In the genomic region with DNA sequence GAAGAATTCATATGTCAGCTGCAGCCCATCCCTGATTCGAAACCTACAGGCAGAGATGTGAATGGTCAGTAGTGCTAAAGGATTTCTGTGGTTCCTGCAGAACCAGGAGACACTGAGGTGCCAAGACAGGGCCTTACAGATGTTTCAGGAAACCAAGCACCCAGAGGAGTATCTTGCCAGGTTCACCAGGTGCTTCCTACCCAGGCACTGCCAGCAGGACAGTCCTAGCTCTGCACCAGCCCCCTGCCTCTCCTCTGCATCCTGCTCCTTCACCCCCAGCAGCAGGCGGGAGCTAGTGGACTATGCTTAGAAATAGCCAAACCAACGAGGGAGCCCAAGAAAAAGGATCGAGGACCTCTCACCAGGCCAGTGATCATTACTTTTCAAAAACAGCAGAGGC, we compare ENCODE assay signal across 27 cellular contexts. TPM values are rescaled to one million over a fixed set of nuclear protein-coding genes. Genes with fewer than 3 reads are reported as not detected.
DNase-seq lines count a peak whose midpoint lies in the region; ATAC-seq and TF ChIP-seq lines count a peak whose summit lies in the region.
"Had no signal": no experiment of that assay in that cellular context is flagged by ENCODE, and none has a peak within 500 bp of the region (broad histone marks: within the 10 kb centered on the region; RNA-seq: fewer than 3 reads in every experiment).

No MANE protein-coding gene starts in this region.

- peak overlapping the region; percentile 39 for H3K9ac ChIP-seq in OCI-LY3 (ENCODE audit: low read length)

- no peaks in the 10 kb centered on the region for H3K9me3 Mint-ChIP-seq in stimulated activated naive CD8-positive, alpha-beta T cell treated with anti-CD3 and anti-CD28 coated beads, Interleukin-15, amount 100 ng/mL, for 72 hours
- no peaks in the 10 kb centered on the region for H3K9me3 Mint-ChIP-seq in activated naive CD8-positive, alpha-beta T cell treated with anti-CD3 and anti-CD28 coated beads, Interleukin-2, amount 50 U/mL, for 24 hours
- H3K9me3 Mint-ChIP-seq in stimulated activated naive B cell treated with anti-CD40 and anti-IgM and Interleukin-4, amounts not matched to agents 10 μg/mL and 1 μg/mL and 100 μg/mL, for 72 hours, result no peaks in the 10 kb centered on the region

- H3K4me1 ChIP-seq in OCI-LY3 (ENCODE audit: low read length), result peaks cover 66% of the 10 kb centered on the region
- H3K4me1 ChIP-seq in breast epithelium, result no peaks in the 10 kb centered on the region
- H3K4me1 ChIP-seq in psoas muscle, result peaks cover 3% of the 10 kb centered on the region
- H3K4me1 ChIP-seq: ascending aorta had no signal

- H3K79me2 ChIP-seq in OCI-LY3 (ENCODE audit: low read length), result peaks cover 46% of the 10 kb centered on the region

- 59 to 62% (median 60%) methylated on average over 4 of the region's 4 CpGs for WGBS in psoas muscle, 3 donors

- no peak for ATAC-seq in stimulated activated naive CD8-positive, alpha-beta T cell treated with anti-CD3 and anti-CD28 coated beads, Interleukin-15, amount 100 ng/mL, for 72 hours
- ATAC-seq in stimulated activated naive CD8-positive, alpha-beta T cell treated with anti-CD3 and anti-CD28 coated beads, Interleukin-15, Interleukin-2, amounts not matched to agents 100 U/mL and 50 U/mL, for 24 hours, result no peak
- no peak for ATAC-seq in activated naive CD8-positive, alpha-beta T cell treated with anti-CD3 and anti-CD28 coated beads, Interleukin-2, amount 50 U/mL, for 24 hours
- no peak for ATAC-seq in stimulated activated naive B cell treated with anti-CD40 and anti-IgM and Interleukin-4, amounts not matched to agents 10 μg/mL and 1 μg/mL and 100 μg/mL, for 72 hours (replicated peaks)
- ATAC-seq in psoas muscle, result no peak
- ATAC-seq in HG03175 (IDR thresholded peaks at IDR 0.05; ENCODE audit: unreplicated experiment), result no peak
- ATAC-seq: activated CD4-positive, alpha-beta T cell treated with anti-CD3 and anti-CD28 coated beads for 36 hours; activated CD8-positive, alpha-beta memory T cell treated with anti-CD3 and anti-CD28 coated beads, Interleukin-2, amount 10 ng/mL, durations not matched to agents 7 days and 5 days; PC-3 had no signal

- intact Hi-C loops in breast epithelium (cut with DNase I; ENCODE audit: low total_unique reads) (no loop called here), psoas muscle (cut with DNase I) (no loop called here)

- H3K36me3 ChIP-seq in OCI-LY3 (replicated peaks; ENCODE audit: low read depth, low read length) (peaks cover 3% of the 10 kb centered on the region), breast epithelium (no peaks in the 10 kb centered on the region), psoas muscle (ENCODE audit: insufficient read depth in 1 of 2, low read depth in 1 of 2) (no peaks in the 10 kb centered on the region)
- H3K36me3 ChIP-seq: ascending aorta, upper lobe of left lung had no signal

- no peaks in the 10 kb centered on the region for H3K27me3 Mint-ChIP-seq in stimulated activated naive CD8-positive, alpha-beta T cell treated with anti-CD3 and anti-CD28 coated beads, Interleukin-15, amount 100 ng/mL, for 72 hours
- no peaks in the 10 kb centered on the region for H3K27me3 Mint-ChIP-seq in activated naive CD8-positive, alpha-beta T cell treated with anti-CD3 and anti-CD28 coated beads, Interleukin-2, amount 50 U/mL, for 24 hours
- no peaks in the 10 kb centered on the region for H3K27me3 Mint-ChIP-seq in stimulated activated naive B cell treated with anti-CD40 and anti-IgM and Interleukin-4, amounts not matched to agents 10 μg/mL and 1 μg/mL and 100 μg/mL, for 72 hours
- H3K27me3 Mint-ChIP-seq: activated CD4-positive, alpha-beta T cell treated with anti-CD3 and anti-CD28 coated beads for 36 hours had no signal

- H4K20me1 ChIP-seq in OCI-LY3 (ENCODE audit: insufficient read depth, low read length), result no peaks in the 10 kb centered on the region

- peaks cover 62% of the 10 kb centered on the region for H3K4me1 Mint-ChIP-seq in stimulated activated naive CD8-positive, alpha-beta T cell treated with anti-CD3 and anti-CD28 coated beads, Interleukin-15, amount 100 ng/mL, for 72 hours
- H3K4me1 Mint-ChIP-seq in activated naive CD8-positive, alpha-beta T cell treated with anti-CD3 and anti-CD28 coated beads, Interleukin-2, amount 50 U/mL, for 24 hours, result peaks cover 49% of the 10 kb centered on the region
- peaks cover 28 to 54% of the 10 kb centered on the region in 2 donors for H3K4me1 Mint-ChIP-seq in stimulated activated naive B cell treated with anti-CD40 and anti-IgM and Interleukin-4, amounts not matched to agents 10 μg/mL and 1 μg/mL and 100 μg/mL, for 72 hours

- H3K4me3 Mint-ChIP-seq in stimulated activated naive CD8-positive, alpha-beta T cell treated with anti-CD3 and anti-CD28 coated beads, Interleukin-15, amount 100 ng/mL, for 72 hours, result peak overlapping the region; percentile 51 to 66
- H3K4me3 Mint-ChIP-seq in activated naive CD8-positive, alpha-beta T cell treated with anti-CD3 and anti-CD28 coated beads, Interleukin-2, amount 50 U/mL, for 24 hours, result no peak overlapping the region
- no peak overlapping the region for H3K4me3 Mint-ChIP-seq in stimulated activated naive B cell treated with anti-CD40 and anti-IgM and Interleukin-4, amounts not matched to agents 10 μg/mL and 1 μg/mL and 100 μg/mL, for 72 hours
- H3K4me3 Mint-ChIP-seq: activated CD4-positive, alpha-beta T cell treated with anti-CD3 and anti-CD28 coated beads for 36 hours; activated CD8-positive, alpha-beta memory T cell treated with anti-CD3 and anti-CD28 coated beads, Interleukin-2, amount 10 ng/mL, durations not matched to agents 7 days and 5 days had no signal

- no peak for TF ChIP-seq CTCF in OCI-LY3 (IDR thresholded peaks at IDR 0.05; ENCODE audit: low read depth, low read length)
- no peak for TF ChIP-seq CTCF in breast epithelium (IDR thresholded peaks at IDR 0.05)
- TF ChIP-seq CTCF in psoas muscle (IDR thresholded peaks at IDR 0.05), result no peak

- H3K4me3 ChIP-seq in OCI-LY3 (ENCODE audit: low read length), result no peak overlapping the region
- no peak overlapping the region for H3K4me3 ChIP-seq in breast epithelium
- no peak overlapping the region for H3K4me3 ChIP-seq in psoas muscle
- H3K4me3 ChIP-seq: ascending aorta, upper lobe of left lung had no signal

- TF ChIP-seq POLR2A in breast epithelium (IDR thresholded peaks at IDR 0.05), result no peak

- H3K9me3 ChIP-seq in OCI-LY3 (ENCODE audit: insufficient read depth, low read length) (no peaks in the 10 kb centered on the region), breast epithelium (no peaks in the 10 kb centered on the region), psoas muscle (no peaks in the 10 kb centered on the region)
- H3K9me3 ChIP-seq: ascending aorta, upper lobe of left lung had no signal

- H3K27ac Mint-ChIP-seq in stimulated activated naive CD8-positive, alpha-beta T cell treated with anti-CD3 and anti-CD28 coated beads, Interleukin-15, amount 100 ng/mL, for 72 hours, result peak overlapping the region; percentile 3 to 8
- peak overlapping the region; percentile 41 for H3K27ac Mint-ChIP-seq in activated naive CD8-positive, alpha-beta T cell treated with anti-CD3 and anti-CD28 coated beads, Interleukin-2, amount 50 U/mL, for 24 hours
- H3K27ac Mint-ChIP-seq in stimulated activated naive B cell treated with anti-CD40 and anti-IgM and Interleukin-4, amounts not matched to agents 10 μg/mL and 1 μg/mL and 100 μg/mL, for 72 hours, result peak overlapping the region; percentile 81
- H3K27ac Mint-ChIP-seq: activated CD8-positive, alpha-beta memory T cell treated with anti-CD3 and anti-CD28 coated beads, Interleukin-2, amount 10 ng/mL, durations not matched to agents 7 days and 5 days had no signal

- peak overlapping the region; percentile 56 for H3K4me2 ChIP-seq in OCI-LY3 (ENCODE audit: low read length)

- H3K27me3 ChIP-seq in OCI-LY3 (ENCODE audit: low read depth, low read length) (no peaks in the 10 kb centered on the region), breast epithelium (peaks cover 0 to 24% of the 10 kb centered on the region in 2 donors), psoas muscle (ENCODE audit: insufficient read depth in 3 of 3, low read length in 2 of 3) (peaks cover 3 to 56% (median 14%) of the 10 kb centered on the region in 3 donors)
- H3K27me3 ChIP-seq: ascending aorta had no signal

- H3K27ac ChIP-seq in OCI-LY3 (ENCODE audit: low read length) (0 out of 2 replicates have a peak overlapping the region, but pooled peaks have one; percentile 2), breast epithelium (no peak overlapping the region), psoas muscle (no peak overlapping the region)
- H3K27ac ChIP-seq: ascending aorta, upper lobe of left lung had no signal

- no peak overlapping the region for H2AFZ ChIP-seq in OCI-LY3 (ENCODE audit: low read depth, low read length)

- peaks cover 4% of the 10 kb centered on the region for H3K36me3 Mint-ChIP-seq in activated naive CD8-positive, alpha-beta T cell treated with anti-CD3 and anti-CD28 coated beads, Interleukin-2, amount 50 U/mL, for 24 hours (ENCODE audit: low read depth)
- H3K36me3 Mint-ChIP-seq in stimulated activated naive B cell treated with anti-CD40 and anti-IgM and Interleukin-4, amounts not matched to agents 10 μg/mL and 1 μg/mL and 100 μg/mL, for 72 hours, result peaks cover 4 to 5% of the 10 kb centered on the region in 2 donors

- no peak for DNase-seq in stimulated activated naive CD8-positive, alpha-beta T cell treated with anti-CD3 and anti-CD28 coated beads, Interleukin-15, amount 100 ng/mL, for 72 hours
- DNase-seq in stimulated activated naive CD8-positive, alpha-beta T cell treated with anti-CD3 and anti-CD28 coated beads, Interleukin-15, Interleukin-2, amounts not matched to agents 100 U/mL and 50 U/mL, for 24 hours, result no peak
- DNase-seq in activated naive CD8-positive, alpha-beta T cell treated with anti-CD3 and anti-CD28 coated beads, Interleukin-2, amount 50 U/mL, for 24 hours, result no peak
- no peak for DNase-seq in stimulated activated naive B cell treated with anti-CD40 and anti-IgM and Interleukin-4, amounts not matched to agents 10 μg/mL and 1 μg/mL and 100 μg/mL, for 72 hours
- DNase-seq in breast epithelium (ENCODE audit: low spot score in 2 of 2), result no peak
- DNase-seq in psoas muscle, result no peak
- DNase-seq: activated CD4-positive, alpha-beta T cell treated with anti-CD3 and anti-CD28 coated beads for 36 hours; activated CD8-positive, alpha-beta memory T cell treated with anti-CD3 and anti-CD28 coated beads, Interleukin-2, amount 10 ng/mL, durations not matched to agents 7 days and 5 days; activated gamma-delta T cell; central memory CD4-positive, alpha-beta T cell; COR-L47; GF-D8; GOT3; IMR-90; NCI-H2029 treated with DMSO at 0.1 percent for 48 hours; NCI-H345; NCI-H774; PC-3; Right ventricle myocardium superior; substantia nigra; upper lobe of left lung had no signal

RNA-seq across cellular contexts. Expression of a gene that starts 4.2 kb away (rescaled TPM):
- total RNA-seq in breast epithelium (10 to 100 TPM; 14.2 to 21.4 (median 21.3) TPM), psoas muscle (1 to 10 TPM; 1.1 to 2.0 (median 1.6) TPM)
- under 1 TPM; 0.18 to 0.37 (median 0.26) TPM for polyA plus RNA-seq in psoas muscle
- total RNA-seq: glomerular endothelial cell, IMR-90, MCF 10A, PC-3 had no signal
- polyA plus RNA-seq: IMR-90, keratinocyte had no signal

Comparison
In these comparisons a context has a peak if more than half of its experiments do, and no peak if none do; other contexts are left out.
1. H3K27ac Mint-ChIP-seq: peak in every context shown above with its lines; median percentile 81 in stimulated activated naive B cell treated with anti-CD40 and anti-IgM and Interleukin-4, amounts not matched to agents 10 μg/mL and 1 μg/mL and 100 μg/mL, for 72 hours; 41 in activated naive CD8-positive, alpha-beta T cell treated with anti-CD3 and anti-CD28 coated beads, Interleukin-2, amount 50 U/mL, for 24 hours; 6 in stimulated activated naive CD8-positive, alpha-beta T cell treated with anti-CD3 and anti-CD28 coated beads, Interleukin-15, amount 100 ng/mL, for 72 hours.
2. H3K4me3 Mint-ChIP-seq: peak in stimulated activated naive CD8-positive, alpha-beta T cell treated with anti-CD3 and anti-CD28 coated beads, Interleukin-15, amount 100 ng/mL, for 72 hours (2 of 2); none in activated naive CD8-positive, alpha-beta T cell treated with anti-CD3 and anti-CD28 coated beads, Interleukin-2, amount 50 U/mL, for 24 hours (single experiment) and stimulated activated naive B cell treated with anti-CD40 and anti-IgM and Interleukin-4, amounts not matched to agents 10 μg/mL and 1 μg/mL and 100 μg/mL, for 72 hours (0 of 2).
3. RNA of a gene that starts 4.2 kb away (total RNA-seq): 14.2 to 21.4 TPM in breast epithelium; 1.1 to 2.0 TPM in psoas muscle; every median in the first group is over 4 times any median in the second.